In genomic region chr10:43061764-43062163, GRCh38 we compare ENCODE assay signal across 22 cellular contexts. TPM values are rescaled to one million over a fixed set of nuclear protein-coding genes. Genes with fewer than 3 reads are reported as not detected.
DNase-seq lines count a peak whose midpoint lies in the region; ATAC-seq and TF ChIP-seq lines count a peak whose summit lies in the region.
"Had no signal": no experiment of that assay in that cellular context is flagged by ENCODE, and none has a peak within 500 bp of the region (broad histone marks: within the 10 kb centered on the region; RNA-seq: fewer than 3 reads in every experiment).

No MANE protein-coding gene starts in this region.

- WGBS in esophagus squamous epithelium, 2 donors = 75 to 80% methylated on average over 2 to 5 of the region's 9 CpGs

- H3K9me3 ChIP-seq in HEK293 (ENCODE audit: control insufficient read depth, insufficient read depth, low read depth, low read length) (no peaks in the 10 kb centered on the region), osteoblast (ENCODE audit: low read depth, low read length) (no peaks in the 10 kb centered on the region), esophagus squamous epithelium (no peaks in the 10 kb centered on the region)
- H3K9me3 ChIP-seq: BE2C had no signal

- H3K4me3 ChIP-seq in HEK293 (ENCODE audit: low read depth, low read length) (no peak overlapping the region), osteoblast (ENCODE audit: insufficient read depth, low read length) (no peak overlapping the region), esophagus squamous epithelium (no peak overlapping the region)

- POLR2A ChIA-PET in HEK293 (lab: Yijun Ruan, JAX) = no interaction called here

- no peaks in the 10 kb centered on the region for H3K79me2 ChIP-seq in osteoblast (ENCODE audit: insufficient read depth, low read length)

- H3K27ac ChIP-seq in HEK293 (ENCODE audit: extremely low read depth, low read depth, low read length) (no peak overlapping the region), osteoblast (ENCODE audit: low read depth, low read length) (no peak overlapping the region), esophagus squamous epithelium (no peak overlapping the region), foreskin keratinocyte (no peak overlapping the region)
- H3K27ac ChIP-seq: 22Rv1, KMS-11 had no signal

- H3K36me3 ChIP-seq in HEK293 (ENCODE audit: control insufficient read depth in 2 of 2, insufficient read depth in 1 of 2, low read length in 2 of 2) (no peaks in the 10 kb centered on the region), osteoblast (ENCODE audit: insufficient read depth, low read length) (no peaks in the 10 kb centered on the region), esophagus squamous epithelium (no peaks in the 10 kb centered on the region)
- H3K36me3 ChIP-seq: BE2C had no signal

- intact Hi-C loops in esophagus squamous epithelium (cut with DNase I) = no loop called here

- H3K4me2 ChIP-seq in osteoblast (ENCODE audit: insufficient read depth, low read length) = no peak overlapping the region
- H3K4me2 ChIP-seq: KMS-11 had no signal

- TF ChIP-seq POLR2A in esophagus squamous epithelium (IDR thresholded peaks at IDR 0.05) = no peak

- no peaks in the 10 kb centered on the region for H3K27me3 ChIP-seq in osteoblast (ENCODE audit: insufficient read depth, low read length)
- peaks cover 0 to 33% (median 0%) of the 10 kb centered on the region in 4 donors for H3K27me3 ChIP-seq in esophagus squamous epithelium
- peaks cover 14% of the 10 kb centered on the region for H3K27me3 ChIP-seq in foreskin keratinocyte
- H3K27me3 ChIP-seq: BE2C had no signal

- H4K20me1 ChIP-seq in osteoblast (ENCODE audit: insufficient read depth, low read length) = no peaks in the 10 kb centered on the region

- no peak overlapping the region for H2AFZ ChIP-seq in osteoblast (ENCODE audit: low read length)

- ATAC-seq in foreskin keratinocyte = no peak
- ATAC-seq: Panc1 had no signal

- DNase-seq in DMS53 (lab: John Stamatoyannopoulos, UW) (peak; percentile 25), DMS53 treated with DMSO at 0.1 percent for 48 hours (lab: John Stamatoyannopoulos, UW; ENCODE audit: unreplicated experiment) (no peak), RKO (ENCODE audit: low spot score) (peak; percentile 66), osteoblast (ENCODE audit: insufficient read length, low spot score, missing footprints) (peak; percentile 82), esophagus squamous epithelium (lab: John Stamatoyannopoulos, UW) (no peak), foreskin keratinocyte (no peak), SKM-1 treated with dmso at 0.1 percent for 144 hours (lab: John Stamatoyannopoulos, UW; ENCODE audit: unreplicated experiment) (no peak)
- DNase-seq: BE2C; CD4-positive, alpha-beta T cell; DMS79; GF-D8; GOT3; MM.1S; NCI-H1092 treated with DMSO at 0.1 percent for 48 hours; NCI-H2107; NCI-H2227 treated with DMSO at 0.1 percent for 48 hours; NCI-H524 treated with DMSO at 0.1 percent for 48 hours; SIG-M5 had no signal

- no peak for TF ChIP-seq CTCF in HEK293 (tag by site-specific recombination; IDR thresholded peaks at IDR 0.05)
- TF ChIP-seq CTCF in osteoblast (IDR thresholded peaks at IDR 0.05; ENCODE audit: extremely low read depth, low read depth, low read length) = no peak
- no peak for TF ChIP-seq CTCF in esophagus squamous epithelium (IDR thresholded peaks at IDR 0.05)
- TF ChIP-seq CTCF in foreskin keratinocyte (conservative IDR thresholded peaks at IDR 0.05) = no peak

- no peaks in the 10 kb centered on the region for H3K4me1 ChIP-seq in HEK293 (ENCODE audit: control insufficient read depth, insufficient read depth, low read length)
- H3K4me1 ChIP-seq in osteoblast (ENCODE audit: insufficient read depth, low read length) = no peaks in the 10 kb centered on the region
- no peaks in the 10 kb centered on the region for H3K4me1 ChIP-seq in esophagus squamous epithelium
- no peaks in the 10 kb centered on the region for H3K4me1 ChIP-seq in foreskin keratinocyte

- CTCF ChIA-PET in HEK293 (lab: Yijun Ruan, JAX) = no interaction called here

TF ChIP-seq in HEK293, 187 proteins besides CTCF, POLR2A, EP300 and RAD21 (continues in another document):
- TF ChIP-seq PRDM2 (tag by site-specific recombination; IDR thresholded peaks at IDR 0.05; ENCODE audit: borderline replicate concordance) = no peak
- TF ChIP-seq ZNF560 (tag by site-specific recombination; IDR thresholded peaks at IDR 0.05; ENCODE audit: borderline replicate concordance) = no peak
- TF ChIP-seq PRDM4 (tag by site-specific recombination; IDR thresholded peaks at IDR 0.05) = no peak
- TF ChIP-seq ZFP41 (tag by site-specific recombination; IDR thresholded peaks at IDR 0.05; ENCODE audit: borderline replicate concordance) = no peak
- TF ChIP-seq ZNF324 (tag by site-specific recombination; IDR thresholded peaks at IDR 0.05) = no peak
- no peak for TF ChIP-seq RBAK (tag by site-specific recombination; IDR thresholded peaks at IDR 0.05)
- TF ChIP-seq ZNF211 (tag by site-specific recombination; IDR thresholded peaks at IDR 0.05; ENCODE audit: low read depth) = no peak
- TF ChIP-seq ZNF626 (tag by site-specific recombination; IDR thresholded peaks at IDR 0.05) = no peak
- TF ChIP-seq ATF2 (tag by site-specific recombination; IDR thresholded peaks at IDR 0.05; ENCODE audit: low read depth) = peak; percentile 72
- TF ChIP-seq ZNF629 (tag by site-specific recombination; IDR thresholded peaks at IDR 0.05) = 0 out of 2 replicates have a peak, but pooled peaks have one; percentile 27

RNA-seq across cellular contexts. Expression of gene RET, which starts 15.1 kb away (rescaled TPM):
- under 0.01 TPM in 2 replicates for total RNA-seq in osteoblast
- under 1 TPM; 0.04 to 0.19 (median 0.11) TPM for total RNA-seq in esophagus squamous epithelium
- total RNA-seq in foreskin keratinocyte = 1.2 and 1.3 TPM in 2 replicates
- polyA plus RNA-seq in foreskin keratinocyte = 0.82 and 0.87 TPM in 2 replicates
- total RNA-seq: CD4-positive, alpha-beta T cell had no signal

Comparison
In these comparisons a context has a peak if more than half of its experiments do, and no peak if none do; other contexts are left out.
1. DNase-seq: peak in DMS53 (single experiment), RKO (single experiment) and osteoblast (single experiment); none in DMS53 treated with DMSO at 0.1 percent for 48 hours (single experiment), esophagus squamous epithelium (single experiment), foreskin keratinocyte (0 of 2) and SKM-1 treated with dmso at 0.1 percent for 144 hours (single experiment).